In the genomic region with DNA sequence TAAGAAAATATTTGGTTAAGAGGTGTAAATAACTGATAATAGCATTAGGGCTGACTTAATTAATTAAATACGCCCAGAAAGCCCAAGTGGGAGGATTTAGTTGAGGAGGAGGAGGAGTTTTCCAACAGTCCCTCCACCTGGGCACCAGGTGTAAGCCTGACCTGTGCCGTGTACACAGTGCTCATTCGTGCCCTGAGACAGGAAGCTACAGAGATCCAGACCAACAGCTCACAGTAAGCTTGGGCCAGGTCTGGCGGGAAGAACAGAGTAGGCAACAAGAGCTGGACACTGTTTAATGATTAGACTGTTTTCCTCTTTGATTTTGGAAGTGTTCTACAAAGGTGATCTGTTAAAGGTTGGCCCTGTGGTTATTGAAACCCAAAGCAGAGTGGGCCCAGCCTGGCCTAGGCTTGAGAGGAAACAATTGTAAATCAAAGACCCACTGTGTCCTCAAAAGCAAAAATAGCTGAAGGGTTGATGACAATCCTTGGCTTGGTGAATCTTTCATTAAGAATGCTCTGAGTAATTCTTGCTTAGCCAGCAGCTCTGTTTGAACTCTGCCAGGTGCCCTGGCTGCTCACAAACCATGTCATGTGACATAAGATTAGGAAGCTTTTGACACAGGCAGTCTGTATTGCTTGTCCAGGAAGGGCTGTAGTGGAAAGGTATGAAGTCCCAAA, we compare ENCODE assay signal across 8 cellular contexts. TPM values are rescaled to one million over a fixed set of nuclear protein-coding genes. Genes with fewer than 3 reads are reported as not detected.
DNase-seq lines count a peak whose midpoint lies in the region; ATAC-seq and TF ChIP-seq lines count a peak whose summit lies in the region.

No MANE protein-coding gene starts in this region.

- H3K4me3 ChIP-seq in colonic mucosa, result no peak overlapping the region

- POLR2A ChIA-PET in naive thymus-derived CD8-positive, alpha-beta T cell (lab: Charles Lee), result no interaction called here

- no peak for ATAC-seq in naive thymus-derived CD8-positive, alpha-beta T cell
- no peak for ATAC-seq in GM18505 (IDR thresholded peaks at IDR 0.05; ENCODE audit: unreplicated experiment)
- ATAC-seq in HG02840 (IDR thresholded peaks at IDR 0.05; ENCODE audit: low FRiP score, unreplicated experiment), result no peak

- peak overlapping the region in 1 of 2 donors; percentile 26 for H3K9ac ChIP-seq in colonic mucosa (ENCODE audit: low read depth in 2 of 2, low read length in 2 of 2)

- H3K9me3 ChIP-seq in colonic mucosa, result no peaks in the 10 kb centered on the region

- intact Hi-C loops in colonic mucosa (cut with DNase I), result no loop called here

- peaks cover 4 to 14% (median 11%) of the 10 kb centered on the region in 3 donors for H3K36me3 Mint-ChIP-seq in naive thymus-derived CD8-positive, alpha-beta T cell
- H3K36me3 Mint-ChIP-seq in type B pancreatic cell, result no peaks in the 10 kb centered on the region

- TF ChIP-seq POLR2A in GM18505 (IDR thresholded peaks at IDR 0.05; ENCODE audit: borderline replicate concordance, extremely low read depth, insufficient read depth, insufficient read length), result no peak

- peak overlapping the region; percentile 66 for H3K27ac ChIP-seq in colonic mucosa

- peaks cover 30 to 65% (median 62%) of the 10 kb centered on the region in 4 donors for H3K4me1 Mint-ChIP-seq in naive thymus-derived CD8-positive, alpha-beta T cell
- no peaks in the 10 kb centered on the region for H3K4me1 Mint-ChIP-seq in type B pancreatic cell (ENCODE audit: unreplicated experiment)

- peaks cover 23% of the 10 kb centered on the region for H3K4me1 ChIP-seq in colonic mucosa

- no peaks in the 10 kb centered on the region for H3K9me3 Mint-ChIP-seq in naive thymus-derived CD8-positive, alpha-beta T cell
- no peaks in the 10 kb centered on the region for H3K9me3 Mint-ChIP-seq in type B pancreatic cell

- DNase-seq in ELR (ENCODE audit: low read depth) (peak; percentile 82), M059J (ENCODE audit: low read depth) (peak; percentile 83), colonic mucosa (no peak), type B pancreatic cell (ENCODE audit: extremely low spot score, unreplicated experiment) (no peak), DMS 273 treated with DMSO at 0.1 percent for 48 hours (lab: John Stamatoyannopoulos, UW) (no peak)
- DNase-seq in naive thymus-derived CD8-positive, alpha-beta T cell, result no peak

- TF ChIP-seq CTCF in colonic mucosa (IDR thresholded peaks at IDR 0.05) (no peak), type B pancreatic cell (conservative IDR thresholded peaks at IDR 0.05) (no peak)

- H3K4me3 Mint-ChIP-seq in naive thymus-derived CD8-positive, alpha-beta T cell, result peak overlapping the region in 5 of 10 donors; percentile 6 to 51 (median 11)
- H3K4me3 Mint-ChIP-seq in type B pancreatic cell, result no peak overlapping the region

- H3K27me3 Mint-ChIP-seq in naive thymus-derived CD8-positive, alpha-beta T cell, result no peaks in the 10 kb centered on the region
- H3K27me3 Mint-ChIP-seq in type B pancreatic cell, result no peaks in the 10 kb centered on the region

- no peaks in the 10 kb centered on the region for H3K36me3 ChIP-seq in colonic mucosa

- H3K27me3 ChIP-seq in colonic mucosa, result no peaks in the 10 kb centered on the region

- peak overlapping the region in 6 of 10 donors; percentile 2 to 67 (median 28) for H3K27ac Mint-ChIP-seq in naive thymus-derived CD8-positive, alpha-beta T cell
- H3K27ac Mint-ChIP-seq in type B pancreatic cell, result no peak overlapping the region

RNA-seq across cellular contexts. Expression of a gene that starts 13.8 kb away (rescaled TPM):
- 30.8 and 47.0 TPM in 2 replicates for total RNA-seq in M059J (2014; rRNA removed; shearing (Covaris generic))
- total RNA-seq in colonic mucosa (100 to 1,000 TPM; 308 to 500 TPM), type B pancreatic cell (ENCODE audit: low replicate concordance) (6.7 and 9.2 TPM in 2 replicates)
- total RNA-seq in naive thymus-derived CD8-positive, alpha-beta T cell, result 10 to 100 TPM; 30.4 to 38.9 TPM
- polyA plus RNA-seq in naive thymus-derived CD8-positive, alpha-beta T cell, result 10 to 100 TPM; 58.6 to 68.3 (median 58.7) TPM

Comparison
In these comparisons a context has a peak if more than half of its experiments do, and no peak if none do; other contexts are left out.
1. DNase-seq: peak in ELR (single experiment) and M059J (single experiment); none in colonic mucosa (single experiment), naive thymus-derived CD8-positive, alpha-beta T cell (0 of 10), type B pancreatic cell (single experiment) and DMS 273 treated with DMSO at 0.1 percent for 48 hours (single experiment).